Comparison of ENCODE assay signal across 23 cellular contexts in the genomic region with DNA sequence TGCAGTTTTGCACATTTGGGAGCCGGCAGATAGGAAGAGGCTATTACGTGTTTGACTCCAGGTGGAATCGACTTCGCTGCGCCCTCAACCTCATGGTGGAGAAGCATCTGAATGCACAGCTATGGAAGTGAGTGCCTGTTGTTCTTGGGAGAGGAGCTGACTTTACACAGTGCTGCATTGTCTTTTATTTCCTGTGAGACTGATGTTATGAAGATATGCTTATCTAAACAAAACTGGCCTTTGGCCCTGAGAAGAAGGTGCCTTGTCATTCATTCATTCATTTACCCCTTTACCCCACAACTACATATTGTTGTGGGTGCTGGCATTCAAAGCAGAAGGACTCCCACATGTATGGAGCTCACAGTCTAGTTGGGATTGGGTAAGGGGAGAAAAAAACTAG. TPM values are rescaled to one million over a fixed set of nuclear protein-coding genes. Genes with fewer than 3 reads are reported as not detected.
A peak's percentile ranks its signal among the peaks of the same experiment; 100 is the strongest.
DNase-seq lines count a peak whose midpoint lies in the region; ATAC-seq, FAIRE-seq and TF ChIP-seq lines count a peak whose summit lies in the region.
"Had no signal": no experiment of that assay in that cellular context is flagged by ENCODE, and none has a peak within 500 bp of the region (broad histone marks: within the 10 kb centered on the region; RNA-seq: fewer than 3 reads in every experiment).

No MANE protein-coding gene starts in this region.

- H3K27ac ChIP-seq in endothelial cell of umbilical vein (ENCODE audit: insufficient read depth, low read depth, low read length) = no peak overlapping the region
- H3K27ac ChIP-seq: esophagus muscularis mucosa, KMS-11, prostate gland, upper lobe of right lung had no signal

- H3K27ac Mint-ChIP-seq in activated CD8-positive, alpha-beta T cell treated with anti-CD3 and anti-CD28 coated beads for 36 hours = peak overlapping the region; percentile 80
- no peak overlapping the region for H3K27ac Mint-ChIP-seq in activated CD8-positive, alpha-beta T cell treated with anti-CD3 and anti-CD28 coated beads, Interleukin-2, amount 10 ng/mL, durations not matched to agents 7 days and 5 days
- peak overlapping the region; percentile 88 for H3K27ac Mint-ChIP-seq in progenitor cell of endocrine pancreas
- H3K27ac Mint-ChIP-seq: nephron progenitor cell had no signal

- POLR2A ChIA-PET in activated CD8-positive, alpha-beta T cell treated with anti-CD3 and anti-CD28 coated beads for 36 hours (lab: Charles Lee) = interaction anchor here (0.6 to 2.2 kb wide), 4 partner anchors 10 to 18 kb away, joined by 3 to 7 read pairs (median 4); no protein-coding TSS in a partner anchor
- POLR2A ChIA-PET in activated CD8-positive, alpha-beta T cell treated with anti-CD3 and anti-CD28 coated beads, Interleukin-2, amount 10 ng/mL, durations not matched to agents 7 days and 5 days (lab: Charles Lee) = interaction anchor here (1.6 kb wide), 1 partner anchor 23 kb away, joined by 6 read pairs; no protein-coding TSS in a partner anchor
- POLR2A ChIA-PET in endothelial cell of umbilical vein (lab: Charles Lee) = interaction anchor here (0.5 kb wide), 1 partner anchor 17 kb away, joined by 6 read pairs; no protein-coding TSS in a partner anchor

- peaks cover 2 to 32% of the 10 kb centered on the region in 2 experiments for H3K36me3 ChIP-seq in endothelial cell of umbilical vein (ENCODE audit: control insufficient read depth in 2 of 2, extremely low read depth in 1 of 2, insufficient read depth in 2 of 2, low read length in 2 of 2)

- dilution Hi-C loops in endothelial cell of umbilical vein (cut with MboI; ENCODE audit: extremely low pct_ligation_motif_present, low sequenced_read_pairs) = no loop called here

- no peaks in the 10 kb centered on the region for H3K9me3 ChIP-seq in endothelial cell of umbilical vein (replicated peaks; ENCODE audit: control insufficient read depth, insufficient read depth, low read length)
- H3K9me3 ChIP-seq: BE2C, esophagus muscularis mucosa, prostate gland, upper lobe of right lung had no signal

- H3K9me3 Mint-ChIP-seq in activated CD8-positive, alpha-beta T cell treated with anti-CD3 and anti-CD28 coated beads for 36 hours = no peaks in the 10 kb centered on the region
- no peaks in the 10 kb centered on the region for H3K9me3 Mint-ChIP-seq in activated CD8-positive, alpha-beta T cell treated with anti-CD3 and anti-CD28 coated beads, Interleukin-2, amount 10 ng/mL, durations not matched to agents 7 days and 5 days (ENCODE audit: insufficient read depth)
- no peaks in the 10 kb centered on the region for H3K9me3 Mint-ChIP-seq in progenitor cell of endocrine pancreas (ENCODE audit: low read depth)
- H3K9me3 Mint-ChIP-seq: nephron progenitor cell had no signal

- peaks cover 52% of the 10 kb centered on the region for H3K36me3 Mint-ChIP-seq in activated CD8-positive, alpha-beta T cell treated with anti-CD3 and anti-CD28 coated beads for 36 hours (ENCODE audit: low read depth)
- H3K36me3 Mint-ChIP-seq in activated CD8-positive, alpha-beta T cell treated with anti-CD3 and anti-CD28 coated beads, Interleukin-2, amount 10 ng/mL, durations not matched to agents 7 days and 5 days (ENCODE audit: low read depth) = peaks cover 78% of the 10 kb centered on the region
- H3K36me3 Mint-ChIP-seq in progenitor cell of endocrine pancreas (ENCODE audit: insufficient read depth) = peaks cover 16% of the 10 kb centered on the region

- H3K9ac ChIP-seq in endothelial cell of umbilical vein (replicated peaks; ENCODE audit: extremely low read depth, insufficient read depth, low read length) = no peak overlapping the region
- H3K9ac ChIP-seq: KMS-11 had no signal

- no peak for ATAC-seq in activated CD8-positive, alpha-beta T cell treated with anti-CD3 and anti-CD28 coated beads for 36 hours
- no peak for ATAC-seq in activated CD8-positive, alpha-beta T cell treated with anti-CD3 and anti-CD28 coated beads, Interleukin-2, amount 10 ng/mL, durations not matched to agents 7 days and 5 days
- ATAC-seq: PC-3, upper lobe of right lung had no signal

- CTCF ChIA-PET in activated CD8-positive, alpha-beta T cell treated with anti-CD3 and anti-CD28 coated beads for 36 hours (lab: Charles Lee) = interaction anchor here (1.0 to 28.1 kb wide), 2 partner anchors 19 to 40 kb away, joined by 3 to 595 read pairs; no protein-coding TSS in a partner anchor
- CTCF ChIA-PET in activated CD8-positive, alpha-beta T cell treated with anti-CD3 and anti-CD28 coated beads, Interleukin-2, amount 10 ng/mL, durations not matched to agents 7 days and 5 days (lab: Charles Lee) = interaction anchor here (5.5 to 7.8 kb wide), 2 partner anchors 13 to 24 kb away, joined by 84 to 143 read pairs; no protein-coding TSS in a partner anchor
- CTCF ChIA-PET in endothelial cell of umbilical vein (lab: Charles Lee) = interaction anchor here (0.8 to 6.0 kb wide), 5 partner anchors 12 to 640 kb away, joined by 3 to 45 read pairs (median 4); no protein-coding TSS in a partner anchor

- H3K27me3 ChIP-seq in endothelial cell of umbilical vein (ENCODE audit: control insufficient read depth in 2 of 2, insufficient read depth in 2 of 2, low read length in 2 of 2) = no peaks in the 10 kb centered on the region
- H3K27me3 ChIP-seq: BE2C, esophagus muscularis mucosa, upper lobe of right lung had no signal

- intact Hi-C loops in activated CD8-positive, alpha-beta T cell treated with anti-CD3 and anti-CD28 coated beads for 36 hours (cut with micrococcal nuclease) = no loop called here
- intact Hi-C loops in endothelial cell of umbilical vein (cut with micrococcal nuclease) = no loop called here

- H3K4me3 ChIP-seq in endothelial cell of umbilical vein (replicated peaks in 1 of 3; ENCODE audit: insufficient read depth in 1 of 3, low read depth in 1 of 3, low read length in 3 of 3) = no peak overlapping the region
- H3K4me3 ChIP-seq: esophagus muscularis mucosa, prostate gland, skin epidermis, upper lobe of right lung had no signal

- H3K9me1 ChIP-seq in endothelial cell of umbilical vein (replicated peaks; ENCODE audit: control insufficient read depth, extremely low read depth, insufficient read depth, low read length) = no peaks in the 10 kb centered on the region

- no peak for DNase-seq in activated CD8-positive, alpha-beta T cell treated with anti-CD3 and anti-CD28 coated beads for 36 hours
- DNase-seq in activated CD8-positive, alpha-beta T cell treated with anti-CD3 and anti-CD28 coated beads, Interleukin-2, amount 10 ng/mL, durations not matched to agents 7 days and 5 days = no peak
- DNase-seq in SK-MEL-5 (ENCODE audit: low read depth, low spot score) = peak; percentile 54
- DNase-seq in endothelial cell of umbilical vein (ENCODE audit: low read depth, low spot score) = peak; percentile 10
- no peak for DNase-seq in progenitor cell of endocrine pancreas (ENCODE audit: low spot score, unreplicated experiment)
- DNase-seq in epidermal melanocyte (ENCODE audit: insufficient read length, low spot score) = no peak
- no peak for DNase-seq in iPS-NIHi7 (ENCODE audit: extremely low spot score)
- no peak for DNase-seq in MV-4-11 (lab: John Stamatoyannopoulos, UW)
- DNase-seq: activated CD4-positive, alpha-beta T cell treated with anti-CD3 and anti-CD28 coated beads, Interleukin-2, amount 50 U/mL, for 4 hours; BE2C; kidney glomerular epithelial cell; mesenchymal stem cell; NCI-H2029; NCI-H345; nephron progenitor cell; PC-3; SHP77 treated with DMSO at 0.1 percent for 48 hours; stimulated activated CD4-positive, alpha-beta T cell treated with anti-CD3 and anti-CD28 coated beads, Interleukin-2, amount 100 ng/mL, for 24 hours; upper lobe of right lung had no signal

- H3K4me1 Mint-ChIP-seq in activated CD8-positive, alpha-beta T cell treated with anti-CD3 and anti-CD28 coated beads for 36 hours (ENCODE audit: low read depth) = peaks cover 37% of the 10 kb centered on the region
- H3K4me1 Mint-ChIP-seq in activated CD8-positive, alpha-beta T cell treated with anti-CD3 and anti-CD28 coated beads, Interleukin-2, amount 10 ng/mL, durations not matched to agents 7 days and 5 days (ENCODE audit: low read depth) = peaks cover 41% of the 10 kb centered on the region
- H3K4me1 Mint-ChIP-seq in progenitor cell of endocrine pancreas (ENCODE audit: low read depth) = peaks cover 3% of the 10 kb centered on the region

- no peak for FAIRE-seq in endothelial cell of umbilical vein (lab: Jason Lieb, UNC)

- H3K27me3 Mint-ChIP-seq in activated CD8-positive, alpha-beta T cell treated with anti-CD3 and anti-CD28 coated beads for 36 hours = no peaks in the 10 kb centered on the region
- H3K27me3 Mint-ChIP-seq in activated CD8-positive, alpha-beta T cell treated with anti-CD3 and anti-CD28 coated beads, Interleukin-2, amount 10 ng/mL, durations not matched to agents 7 days and 5 days (ENCODE audit: low read depth) = no peaks in the 10 kb centered on the region
- no peaks in the 10 kb centered on the region for H3K27me3 Mint-ChIP-seq in progenitor cell of endocrine pancreas

- H3K4me2 ChIP-seq in endothelial cell of umbilical vein (ENCODE audit: insufficient read depth, low read length) = no peak overlapping the region
- H3K4me2 ChIP-seq: KMS-11 had no signal

- H3K4me1 ChIP-seq in endothelial cell of umbilical vein (ENCODE audit: control insufficient read depth, extremely low read depth, insufficient read depth, low read length) = peaks cover 5% of the 10 kb centered on the region
- H3K4me1 ChIP-seq: BE2C, prostate gland had no signal

- H3K79me2 ChIP-seq in endothelial cell of umbilical vein (ENCODE audit: control insufficient read depth, insufficient read depth, low read length) = no peaks in the 10 kb centered on the region

- TF ChIP-seq CTCF in activated CD8-positive, alpha-beta T cell treated with anti-CD3 and anti-CD28 coated beads for 36 hours (IDR thresholded peaks at IDR 0.05) = no peak
- TF ChIP-seq CTCF in endothelial cell of umbilical vein (IDR thresholded peaks at IDR 0.05; ENCODE audit: extremely low read depth in 1 of 2, insufficient read depth in 1 of 2, low read depth in 1 of 2, low read length in 2 of 2) (no peak), progenitor cell of endocrine pancreas (IDR thresholded peaks at IDR 0.05; ENCODE audit: unreplicated experiment) (no peak)

- no peaks in the 10 kb centered on the region for H4K20me1 ChIP-seq in endothelial cell of umbilical vein (replicated peaks; ENCODE audit: control insufficient read depth, extremely low read depth, insufficient read depth, low read length)

- in situ Hi-C loops in SK-MEL-5 (cut with HindIII; ENCODE audit: low pct_unique_long_range_greater_than_20kb, low sequenced_read_pairs) = no loop called here

- BruUV-seq in endothelial cell of umbilical vein (replicated peaks; lab: Mats Ljungman, UMichigan) = no TSS peak

- no peak overlapping the region for H2AFZ ChIP-seq in endothelial cell of umbilical vein (ENCODE audit: low read depth, low read length)

- no peak for TF ChIP-seq POLR2A in endothelial cell of umbilical vein (IDR thresholded peaks at IDR 0.05; ENCODE audit: low read depth, low read length)

- H3K4me3 Mint-ChIP-seq in activated CD8-positive, alpha-beta T cell treated with anti-CD3 and anti-CD28 coated beads for 36 hours = no peak overlapping the region
- no peak overlapping the region for H3K4me3 Mint-ChIP-seq in activated CD8-positive, alpha-beta T cell treated with anti-CD3 and anti-CD28 coated beads, Interleukin-2, amount 10 ng/mL, durations not matched to agents 7 days and 5 days
- H3K4me3 Mint-ChIP-seq in progenitor cell of endocrine pancreas (ENCODE audit: low read depth) = no peak overlapping the region
- H3K4me3 Mint-ChIP-seq: nephron progenitor cell had no signal

RNA-seq across cellular contexts. Expression of a gene that starts 32.6 kb away (rescaled TPM):
- total RNA-seq in activated CD8-positive, alpha-beta T cell treated with anti-CD3 and anti-CD28 coated beads for 36 hours = 100 to 1,000 TPM; 110 to 113 TPM
- total RNA-seq in activated CD8-positive, alpha-beta T cell treated with anti-CD3 and anti-CD28 coated beads, Interleukin-2, amount 10 ng/mL, durations not matched to agents 7 days and 5 days = 10 to 100 TPM; 81.2 to 86.3 TPM
- 108 and 129 TPM in 2 replicates for total RNA-seq in SK-MEL-5 (2014; rRNA removed; shearing (Covaris generic))
- polyA plus RNA-seq in SK-MEL-5 (2015; cell fraction: cytosol; rRNA removed) = 93.0 and 101 TPM in 2 replicates
- 187 and 191 TPM in 2 replicates for polyA plus RNA-seq in SK-MEL-5 (2015; cell fraction: nucleus; rRNA removed)
- 89.4 and 90.8 TPM in 2 replicates for total RNA-seq in endothelial cell of umbilical vein
- polyA plus RNA-seq in endothelial cell of umbilical vein = 38.3 and 53.7 TPM in 2 replicates
- 65.5 and 65.9 TPM in 2 replicates for polyA plus RNA-seq in endothelial cell of umbilical vein (2011; cell fraction: cytosol; rRNA removed)
- 70.6 and 95.7 TPM in 2 replicates for polyA plus RNA-seq in endothelial cell of umbilical vein (2011; cell fraction: nucleus; rRNA removed)
- polyA plus RNA-seq in endothelial cell of umbilical vein (2012) = 79.5 and 136 TPM in 2 replicates
- polyA minus RNA-seq in endothelial cell of umbilical vein = 42.5 and 44.5 TPM in 2 replicates
- polyA minus RNA-seq in endothelial cell of umbilical vein (2011; cell fraction: cytosol; rRNA and poly(A)+ RNA removed) = 19.8 TPM
- polyA minus RNA-seq in endothelial cell of umbilical vein (2011; cell fraction: nucleus; rRNA and poly(A)+ RNA removed) = 96.2 and 126 TPM in 2 replicates
- 76.9 and 77.6 TPM in 2 replicates for total RNA-seq in progenitor cell of endocrine pancreas

Comparison
In these comparisons a context has a peak if more than half of its experiments do, and no peak if none do; other contexts are left out.
1. DNase-seq: peak in SK-MEL-5 (single experiment) and endothelial cell of umbilical vein (single experiment); none in activated CD8-positive, alpha-beta T cell treated with anti-CD3 and anti-CD28 coated beads for 36 hours (single experiment), activated CD8-positive, alpha-beta T cell treated with anti-CD3 and anti-CD28 coated beads, Interleukin-2, amount 10 ng/mL, durations not matched to agents 7 days and 5 days (single experiment), progenitor cell of endocrine pancreas (single experiment), epidermal melanocyte (single experiment), iPS-NIHi7 (single experiment) and MV-4-11 (single experiment).